In the genomic region with DNA sequence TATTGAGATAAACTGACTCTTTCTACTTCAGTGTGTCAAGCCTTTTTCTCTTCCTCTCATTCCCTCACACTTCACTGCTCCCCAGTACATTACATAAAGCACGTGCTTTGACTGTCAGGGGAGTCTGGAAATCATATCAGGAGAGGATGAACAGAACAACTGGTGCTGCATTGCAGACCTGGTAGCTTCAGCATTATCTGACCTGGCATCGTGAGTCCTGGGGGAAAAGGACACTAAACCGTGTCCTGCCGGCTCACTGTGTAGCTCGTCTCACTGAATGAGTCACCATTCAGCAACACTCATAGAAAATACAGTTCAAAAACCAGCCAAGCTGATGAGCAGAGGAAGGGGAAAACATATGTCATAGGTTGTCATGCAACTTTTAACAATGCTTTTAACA, we compare ENCODE assay signal across 10 cellular contexts.
A peak's percentile ranks its signal among the peaks of the same experiment; 100 is the strongest.
DNase-seq lines count a peak whose midpoint lies in the region; ATAC-seq and TF ChIP-seq lines count a peak whose summit lies in the region.
"Had no signal": no experiment of that assay in that cellular context is flagged by ENCODE, and none has a peak within 500 bp of the region (broad histone marks: within the 10 kb centered on the region; RNA-seq: fewer than 3 reads in every experiment).

No MANE protein-coding gene starts in this region.

- no peaks in the 10 kb centered on the region for H3K4me1 Mint-ChIP-seq in T-cell
- H3K4me1 Mint-ChIP-seq: activated naive CD8-positive, alpha-beta T cell treated with anti-CD3 and anti-CD28 coated beads, Interleukin-2, amount 10 ng/mL, durations not matched to agents 7 days and 5 days had no signal

- H3K4me3 Mint-ChIP-seq in T-cell, result no peak overlapping the region
- H3K4me3 Mint-ChIP-seq: activated naive CD8-positive, alpha-beta T cell treated with anti-CD3 and anti-CD28 coated beads, Interleukin-2, amount 10 ng/mL, durations not matched to agents 7 days and 5 days had no signal

- CTCF ChIA-PET in T-cell (lab: Charles Lee), result no interaction called here

- POLR2A ChIA-PET in T-cell (lab: Charles Lee), result no interaction called here

- no peak for TF ChIP-seq CTCF in NB4 (IDR thresholded peaks at IDR 0.05; ENCODE audit: low read depth, low read length)
- TF ChIP-seq CTCF in choroid plexus epithelial cell (conservative IDR thresholded peaks at IDR 0.05; ENCODE audit: low read depth, low read length), result no peak

- H3K4me3 ChIP-seq in NB4 (ENCODE audit: low read depth, low read length) (no peak overlapping the region), choroid plexus epithelial cell (ENCODE audit: low read depth, low read length) (peak overlapping the region; percentile 15)

- H3K36me3 Mint-ChIP-seq in T-cell, result no peaks in the 10 kb centered on the region
- H3K36me3 Mint-ChIP-seq: activated naive CD8-positive, alpha-beta T cell treated with anti-CD3 and anti-CD28 coated beads, Interleukin-2, amount 10 ng/mL, durations not matched to agents 7 days and 5 days had no signal

- peaks cover 0 to 6% of the 10 kb centered on the region in 2 donors for H3K27me3 Mint-ChIP-seq in T-cell

- no peak overlapping the region for H3K27ac Mint-ChIP-seq in T-cell
- H3K27ac Mint-ChIP-seq: activated naive CD8-positive, alpha-beta T cell treated with anti-CD3 and anti-CD28 coated beads, Interleukin-2, amount 10 ng/mL, durations not matched to agents 7 days and 5 days had no signal

- ATAC-seq in GM21786 (IDR thresholded peaks at IDR 0.05; ENCODE audit: unreplicated experiment), result peak; percentile 54
- ATAC-seq in T-cell (replicated peaks in 1 of 4), result no peak

- H3K9me3 Mint-ChIP-seq in T-cell, result peaks cover 0 to 3% (median 3%) of the 10 kb centered on the region in 3 donors

- DNase-seq in NB4 (ENCODE audit: low read depth) (peak; percentile 7), choroid plexus epithelial cell (ENCODE audit: low read depth) (peak; percentile 37), occipital lobe (lab: John Stamatoyannopoulos, UW) (peak; percentile 19), globus pallidus (ENCODE audit: low spot score) (no peak), NCI-H1105 (lab: John Stamatoyannopoulos, UW) (no peak), T-cell (no peak)
- DNase-seq in stimulated activated CD4-positive, alpha-beta T cell treated with anti-CD3 and anti-CD28 coated beads, Interleukin-15, amount 100 ng/mL, for 24 hours, result no peak
- DNase-seq: activated naive CD8-positive, alpha-beta T cell treated with anti-CD3 and anti-CD28 coated beads, Interleukin-2, amount 10 ng/mL, durations not matched to agents 7 days and 5 days; NCI-H2081 treated with DMSO at 0.1 percent for 48 hours had no signal

- no peak for TF ChIP-seq POLR2A in NB4 (IDR thresholded peaks at IDR 0.05; ENCODE audit: extremely low read depth, insufficient read length)

Comparison
In these comparisons a context has a peak if more than half of its experiments do, and no peak if none do; other contexts are left out.
1. DNase-seq: peak in NB4 (single experiment), choroid plexus epithelial cell (single experiment) and occipital lobe (single experiment); none in stimulated activated CD4-positive, alpha-beta T cell treated with anti-CD3 and anti-CD28 coated beads, Interleukin-15, amount 100 ng/mL, for 24 hours (single experiment), globus pallidus (single experiment), NCI-H1105 (single experiment) and T-cell (0 of 34).